1 cellular context compared by ENCODE assay signal in the genomic region with DNA sequence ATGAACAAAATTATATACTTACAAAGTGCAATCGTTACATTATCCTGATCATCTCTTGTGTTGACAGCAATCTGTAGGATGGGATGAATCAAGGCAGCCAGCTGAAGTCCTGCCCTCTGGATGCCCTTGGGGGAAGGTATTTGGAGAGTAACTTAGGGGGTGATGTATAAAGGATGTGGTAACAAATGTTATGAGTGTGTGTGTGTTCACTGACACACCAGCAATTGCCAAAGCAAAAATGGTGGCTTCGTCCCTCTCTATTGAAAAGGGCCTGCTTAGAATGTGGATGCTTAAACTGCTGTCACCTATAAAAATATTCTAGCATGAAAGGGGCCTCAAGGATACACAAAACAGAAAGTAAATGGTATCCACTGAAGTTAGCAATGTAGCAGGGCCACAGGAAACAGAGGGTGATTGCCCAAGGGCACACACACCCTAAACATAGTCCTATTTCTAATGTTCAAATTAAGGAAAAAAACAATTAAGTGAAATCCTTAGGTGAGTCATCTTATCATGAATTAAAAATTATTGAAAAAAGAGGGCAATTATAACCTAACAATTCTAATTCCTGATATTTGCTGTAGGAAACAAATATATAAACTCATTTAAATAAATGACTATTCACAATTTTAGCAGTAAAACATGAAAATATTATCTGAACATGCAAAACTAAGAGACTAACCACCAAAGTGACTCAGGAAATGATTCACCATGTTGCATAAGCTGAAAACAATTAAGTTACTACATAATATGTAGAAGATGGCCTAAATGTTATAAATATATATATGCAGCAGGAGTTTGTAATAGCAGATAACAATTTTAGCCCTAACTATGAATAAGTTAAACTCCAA.
TF ChIP-seq lines count a peak whose summit lies in the region.

No MANE protein-coding gene starts in this region.

TF ChIP-seq in GM23338, 12 proteins besides CTCF, POLR2A, EP300 and RAD21 (continued from another document):
- TF ChIP-seq, protein P1, sequence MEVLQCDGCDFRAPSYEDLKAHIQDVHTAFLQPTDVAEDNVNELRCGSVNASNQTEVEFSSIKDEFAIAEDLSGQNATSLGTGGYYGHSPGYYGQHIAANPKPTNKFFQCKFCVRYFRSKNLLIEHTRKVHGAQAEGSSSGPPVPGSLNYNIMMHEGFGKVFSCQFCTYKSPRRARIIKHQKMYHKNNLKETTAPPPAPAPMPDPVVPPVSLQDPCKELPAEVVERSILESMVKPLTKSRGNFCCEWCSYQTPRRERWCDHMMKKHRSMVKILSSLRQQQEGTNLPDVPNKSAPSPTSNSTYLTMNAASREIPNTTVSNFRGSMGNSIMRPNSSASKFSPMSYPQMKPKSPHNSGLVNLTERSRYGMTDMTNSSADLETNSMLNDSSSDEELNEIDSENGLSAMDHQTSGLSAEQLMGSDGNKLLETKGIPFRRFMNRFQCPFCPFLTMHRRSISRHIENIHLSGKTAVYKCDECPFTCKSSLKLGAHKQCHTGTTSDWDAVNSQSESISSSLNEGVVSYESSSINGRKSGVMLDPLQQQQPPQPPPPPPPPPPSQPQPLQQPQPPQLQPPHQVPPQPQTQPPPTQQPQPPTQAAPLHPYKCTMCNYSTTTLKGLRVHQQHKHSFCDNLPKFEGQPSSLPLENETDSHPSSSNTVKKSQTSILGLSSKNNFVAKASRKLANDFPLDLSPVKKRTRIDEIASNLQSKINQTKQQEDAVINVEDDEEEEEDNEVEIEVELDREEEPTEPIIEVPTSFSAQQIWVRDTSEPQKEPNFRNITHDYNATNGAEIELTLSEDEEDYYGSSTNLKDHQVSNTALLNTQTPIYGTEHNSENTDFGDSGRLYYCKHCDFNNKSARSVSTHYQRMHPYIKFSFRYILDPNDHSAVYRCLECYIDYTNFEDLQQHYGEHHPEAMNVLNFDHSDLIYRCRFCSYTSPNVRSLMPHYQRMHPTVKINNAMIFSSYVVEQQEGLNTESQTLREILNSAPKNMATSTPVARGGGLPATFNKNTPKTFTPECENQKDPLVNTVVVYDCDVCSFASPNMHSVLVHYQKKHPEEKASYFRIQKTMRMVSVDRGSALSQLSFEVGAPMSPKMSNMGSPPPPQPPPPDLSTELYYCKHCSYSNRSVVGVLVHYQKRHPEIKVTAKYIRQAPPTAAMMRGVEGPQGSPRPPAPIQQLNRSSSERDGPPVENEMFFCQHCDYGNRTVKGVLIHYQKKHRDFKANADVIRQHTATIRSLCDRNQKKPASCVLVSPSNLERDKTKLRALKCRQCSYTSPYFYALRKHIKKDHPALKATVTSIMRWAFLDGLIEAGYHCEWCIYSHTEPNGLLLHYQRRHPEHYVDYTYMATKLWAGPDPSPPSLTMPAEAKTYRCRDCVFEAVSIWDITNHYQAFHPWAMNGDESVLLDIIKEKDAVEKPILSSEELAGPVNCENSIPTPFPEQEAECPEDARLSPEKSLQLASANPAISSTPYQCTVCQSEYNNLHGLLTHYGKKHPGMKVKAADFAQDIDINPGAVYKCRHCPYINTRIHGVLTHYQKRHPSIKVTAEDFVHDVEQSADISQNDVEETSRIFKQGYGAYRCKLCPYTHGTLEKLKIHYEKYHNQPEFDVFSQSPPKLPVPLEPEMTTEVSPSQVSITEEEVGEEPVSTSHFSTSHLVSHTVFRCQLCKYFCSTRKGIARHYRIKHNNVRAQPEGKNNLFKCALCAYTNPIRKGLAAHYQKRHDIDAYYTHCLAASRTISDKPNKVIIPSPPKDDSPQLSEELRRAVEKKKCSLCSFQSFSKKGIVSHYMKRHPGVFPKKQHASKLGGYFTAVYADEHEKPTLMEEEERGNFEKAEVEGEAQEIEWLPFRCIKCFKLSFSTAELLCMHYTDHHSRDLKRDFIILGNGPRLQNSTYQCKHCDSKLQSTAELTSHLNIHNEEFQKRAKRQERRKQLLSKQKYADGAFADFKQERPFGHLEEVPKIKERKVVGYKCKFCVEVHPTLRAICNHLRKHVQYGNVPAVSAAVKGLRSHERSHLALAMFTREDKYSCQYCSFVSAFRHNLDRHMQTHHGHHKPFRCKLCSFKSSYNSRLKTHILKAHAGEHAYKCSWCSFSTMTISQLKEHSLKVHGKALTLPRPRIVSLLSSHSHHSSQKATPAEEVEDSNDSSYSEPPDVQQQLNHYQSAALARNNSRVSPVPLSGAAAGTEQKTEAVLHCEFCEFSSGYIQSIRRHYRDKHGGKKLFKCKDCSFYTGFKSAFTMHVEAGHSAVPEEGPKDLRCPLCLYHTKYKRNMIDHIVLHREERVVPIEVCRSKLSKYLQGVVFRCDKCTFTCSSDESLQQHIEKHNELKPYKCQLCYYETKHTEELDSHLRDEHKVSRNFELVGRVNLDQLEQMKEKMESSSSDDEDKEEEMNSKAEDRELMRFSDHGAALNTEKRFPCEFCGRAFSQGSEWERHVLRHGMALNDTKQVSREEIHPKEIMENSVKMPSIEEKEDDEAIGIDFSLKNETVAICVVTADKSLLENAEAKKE (CRISPR knock-in tag; IDR thresholded peaks at IDR 0.05), result no peak
- TF ChIP-seq EZH2 (IDR thresholded peaks at IDR 0.05; ENCODE audit: low read depth, unreplicated experiment) (no peak), EZH2phosphoT487 (IDR thresholded peaks at IDR 0.05; ENCODE audit: unreplicated experiment) (no peak), STAT1 (IDR thresholded peaks at IDR 0.05; ENCODE audit: unreplicated experiment) (no peak), CREB1 (CRISPR knock-in tag; IDR thresholded peaks at IDR 0.05; ENCODE audit: low read depth) (no peak)
- TF ChIP-seq, protein P2, sequence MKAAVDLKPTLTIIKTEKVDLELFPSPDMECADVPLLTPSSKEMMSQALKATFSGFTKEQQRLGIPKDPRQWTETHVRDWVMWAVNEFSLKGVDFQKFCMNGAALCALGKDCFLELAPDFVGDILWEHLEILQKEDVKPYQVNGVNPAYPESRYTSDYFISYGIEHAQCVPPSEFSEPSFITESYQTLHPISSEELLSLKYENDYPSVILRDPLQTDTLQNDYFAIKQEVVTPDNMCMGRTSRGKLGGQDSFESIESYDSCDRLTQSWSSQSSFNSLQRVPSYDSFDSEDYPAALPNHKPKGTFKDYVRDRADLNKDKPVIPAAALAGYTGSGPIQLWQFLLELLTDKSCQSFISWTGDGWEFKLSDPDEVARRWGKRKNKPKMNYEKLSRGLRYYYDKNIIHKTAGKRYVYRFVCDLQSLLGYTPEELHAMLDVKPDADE (IDR thresholded peaks at IDR 0.05), result no peak
